ENCODE assay signal across 26 cellular contexts in the genomic region with DNA sequence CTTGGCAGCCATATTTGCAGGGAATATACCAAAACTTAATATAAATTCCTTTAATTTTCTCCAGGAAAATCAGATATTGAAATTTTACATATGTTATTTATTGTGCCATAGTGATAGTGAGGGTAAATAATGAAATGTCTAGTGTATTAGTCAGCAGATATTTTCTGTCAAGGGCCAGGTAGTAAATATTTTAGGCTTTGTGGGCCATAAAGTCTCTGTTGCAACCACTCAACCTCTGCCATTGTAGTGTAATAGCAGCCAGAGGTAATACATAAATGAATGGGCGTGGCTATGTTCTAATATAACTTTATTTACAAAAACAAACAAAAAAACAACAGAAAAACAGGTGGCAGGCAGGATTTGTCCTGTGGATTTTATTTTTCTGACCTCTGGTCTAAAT.
"Had no signal": no experiment of that assay in that cellular context is flagged by ENCODE, and none has a peak within 500 bp of the region (broad histone marks: within the 10 kb centered on the region; RNA-seq: fewer than 3 reads in every experiment).

No MANE protein-coding gene starts in this region.

- ATAC-seq: activated naive CD4-positive, alpha-beta T cell treated with anti-CD3 and anti-CD28 coated beads, Interleukin-2, amount 50 U/mL, for 72 hours; heart right ventricle; naive thymus-derived CD8-positive, alpha-beta T cell; right cardiac atrium had no signal

- DNase-seq: activated CD4-positive, CD25-positive, alpha-beta regulatory T cell treated with anti-CD3 and anti-CD28 coated beads, Interleukin-2, amount 50 U/mL, for 72 hours; activated naive CD4-positive, alpha-beta T cell; cerebellar nuclear complex; colonic mucosa; effector CD8-positive, alpha-beta T cell; esophagus squamous epithelium; foreskin melanocyte; heart right ventricle; midbrain; naive thymus-derived CD8-positive, alpha-beta T cell; right cardiac atrium; stimulated activated CD4-positive, alpha-beta T cell treated with anti-CD3 and anti-CD28 coated beads, Interleukin-2, amount 100 ng/mL, for 24 hours; stimulated activated naive CD4-positive, alpha-beta T cell; T-helper 9 cell; uterus; WERI-Rb-1 had no signal

- H3K27ac ChIP-seq: ascending aorta, cardiac muscle cell, colonic mucosa, epithelial cell of prostate, esophagus squamous epithelium, heart right ventricle, uterus, WERI-Rb-1 had no signal

- H3K4me3 ChIP-seq: ascending aorta, cardiac muscle cell, colonic mucosa, esophagus squamous epithelium, heart right ventricle, uterus had no signal

- H3K4me1 Mint-ChIP-seq: brain, neural crest cell had no signal

- H3K4me3 Mint-ChIP-seq: activated CD4-positive, alpha-beta memory T cell treated with anti-CD3 and anti-CD28 coated beads for 36 hours; brain; neural crest cell; type B pancreatic cell had no signal

- H3K27me3 Mint-ChIP-seq: activated CD4-positive, alpha-beta memory T cell treated with anti-CD3 and anti-CD28 coated beads for 36 hours; activated CD4-positive, alpha-beta T cell treated with anti-CD3 and anti-CD28 coated beads, Interleukin-2, amount 10 ng/mL, durations not matched to agents 24 days and 14 days; brain; naive thymus-derived CD8-positive, alpha-beta T cell had no signal

- H3K36me3 Mint-ChIP-seq: activated CD4-positive, alpha-beta memory T cell treated with anti-CD3 and anti-CD28 coated beads for 36 hours; activated naive CD4-positive, alpha-beta T cell treated with anti-CD3 and anti-CD28 coated beads, Interleukin-2, amount 50 U/mL, for 72 hours; brain; naive thymus-derived CD8-positive, alpha-beta T cell; type B pancreatic cell had no signal

- H3K27me3 ChIP-seq: ascending aorta, cardiac muscle cell, colonic mucosa, esophagus squamous epithelium, uterus had no signal

- H3K36me3 ChIP-seq: ascending aorta, cardiac muscle cell, colonic mucosa, esophagus squamous epithelium, heart right ventricle, uterus, WERI-Rb-1 had no signal

- H3K27ac Mint-ChIP-seq: activated CD4-positive, alpha-beta memory T cell treated with anti-CD3 and anti-CD28 coated beads for 36 hours; activated T-cell treated with anti-CD3 and anti-CD28 coated beads, Interleukin-2, amount 50 U/mL, for 72 hours; brain; type B pancreatic cell had no signal

- H3K4me1 ChIP-seq: ascending aorta, colonic mucosa, esophagus squamous epithelium, uterus had no signal

- H3K9me3 ChIP-seq: ascending aorta, colonic mucosa, esophagus squamous epithelium, heart right ventricle, uterus had no signal

- H3K9me3 Mint-ChIP-seq: activated CD4-positive, alpha-beta memory T cell treated with anti-CD3 and anti-CD28 coated beads for 36 hours; activated CD4-positive, alpha-beta T cell treated with anti-CD3 and anti-CD28 coated beads, Interleukin-2, amount 10 ng/mL, durations not matched to agents 24 days and 14 days; activated naive CD4-positive, alpha-beta T cell treated with anti-CD3 and anti-CD28 coated beads, Interleukin-2, amount 50 U/mL, for 72 hours; activated T-cell treated with anti-CD3 and anti-CD28 coated beads, Interleukin-2, amount 50 U/mL, for 72 hours; brain; naive thymus-derived CD8-positive, alpha-beta T cell; type B pancreatic cell had no signal
